In the genomic region with DNA sequence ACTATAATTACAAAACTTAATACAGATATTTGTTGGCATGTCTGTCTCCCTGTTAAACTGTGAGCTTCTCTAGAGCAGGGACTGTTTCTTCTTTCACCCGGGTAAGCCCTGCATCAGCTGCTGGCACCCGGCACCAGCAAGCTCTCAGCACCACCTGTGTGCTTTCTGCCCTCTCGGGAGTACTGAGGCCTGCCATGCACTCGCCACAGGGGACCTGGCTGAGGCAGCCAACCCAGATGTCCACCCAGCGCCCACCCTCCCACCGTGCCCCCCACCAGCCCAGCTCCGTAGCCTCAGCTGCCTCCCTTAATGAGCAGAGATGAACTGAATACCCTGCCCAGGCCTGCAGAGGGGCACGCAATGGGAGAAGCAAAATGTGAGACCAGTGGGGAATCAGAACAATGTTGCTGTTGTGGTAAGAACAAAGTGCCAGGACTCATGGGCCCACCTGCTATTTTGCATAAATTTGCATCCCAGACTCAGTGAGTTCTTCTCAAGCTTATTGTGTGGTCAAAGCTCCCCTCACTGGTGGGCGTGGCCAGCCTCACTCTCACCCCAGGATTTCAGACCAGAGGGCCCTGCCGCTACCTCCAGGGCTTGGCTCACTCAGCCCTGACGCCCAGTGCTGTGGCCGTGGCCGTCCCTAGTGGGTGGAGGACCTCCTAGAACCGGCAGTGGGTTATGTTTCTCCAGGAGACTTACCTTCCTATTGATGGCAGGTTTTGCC, we compare ENCODE assay signal across 17 cellular contexts.
DNase-seq lines count a peak whose midpoint lies in the region; ATAC-seq lines count a peak whose summit lies in the region.
"Had no signal": no experiment of that assay in that cellular context is flagged by ENCODE, and none has a peak within 500 bp of the region (broad histone marks: within the 10 kb centered on the region; RNA-seq: fewer than 3 reads in every experiment).

No MANE protein-coding gene starts in this region.

- no peaks in the 10 kb centered on the region for H3K27me3 ChIP-seq in HUES48 (ENCODE audit: control insufficient read depth, insufficient read depth, low read length)
- H3K27me3 ChIP-seq: thyroid gland had no signal

- no peaks in the 10 kb centered on the region for H3K9me3 ChIP-seq in HUES48 (ENCODE audit: control insufficient read depth, insufficient read depth, low read length)
- H3K9me3 ChIP-seq: thyroid gland had no signal

- DNase-seq in Ammon's horn (ENCODE audit: low spot score) = peak; percentile 81
- DNase-seq in hippocampal formation (lab: John Stamatoyannopoulos, UW) = peak; percentile 33 to 52
- DNase-seq in NK-92 (lab: John Stamatoyannopoulos, UW; ENCODE audit: unreplicated experiment) = no peak
- no peak for DNase-seq in iPS-NIHi7 (ENCODE audit: extremely low spot score)
- DNase-seq: activated CD8-positive, alpha-beta memory T cell treated with anti-CD3 and anti-CD28 coated beads for 24 hours; activated naive CD4-positive, alpha-beta T cell treated with Interleukin-2 at 50 U/mL for 16 hours; central memory CD4-positive, alpha-beta T cell; HCEC 1CT; KG1; NCI-H1930; SIG-M5; stimulated activated CD4-positive, alpha-beta T cell treated with anti-CD3 and anti-CD28 coated beads, Interleukin-12 subunit alpha, Interleukin-12 subunit beta, amount 100 ng/mL, for 4 hours; thyroid gland had no signal

- H3K27ac ChIP-seq in HUES48 (ENCODE audit: low read depth, low read length) = peak overlapping the region; percentile 23
- H3K27ac ChIP-seq: thyroid gland had no signal

- H3K36me3 ChIP-seq in HUES48 (ENCODE audit: control insufficient read depth, insufficient read depth, low read length) = no peaks in the 10 kb centered on the region
- H3K36me3 ChIP-seq: thyroid gland had no signal

- no peak overlapping the region for H3K9ac ChIP-seq in HUES48 (ENCODE audit: low read depth, low read length)

- no peak overlapping the region for H3K4me3 ChIP-seq in HUES48 (ENCODE audit: low read depth, low read length)
- H3K4me3 ChIP-seq: thyroid gland had no signal

- ATAC-seq in GM19397 (IDR thresholded peaks at IDR 0.05; ENCODE audit: unreplicated experiment) = peak; percentile 63
- ATAC-seq in HG03521 (IDR thresholded peaks at IDR 0.05; ENCODE audit: unreplicated experiment) = no peak
- no peak for ATAC-seq in HG03196 (IDR thresholded peaks at IDR 0.05; ENCODE audit: unreplicated experiment)

- H3K4me1 ChIP-seq in HUES48 (ENCODE audit: control insufficient read depth, insufficient read depth, low read length) = peaks cover 22% of the 10 kb centered on the region
- H3K4me1 ChIP-seq: thyroid gland had no signal

Comparison
In these comparisons a context has a peak if more than half of its experiments do, and no peak if none do; other contexts are left out.
1. DNase-seq: peak in Ammon's horn (single experiment) and hippocampal formation (2 of 2); none in NK-92 (single experiment) and iPS-NIHi7 (single experiment).